Comparison of ENCODE assay signal across 9 cellular contexts in genomic region chr3:10344147-10344943, GRCh38. TPM values are rescaled to one million over a fixed set of nuclear protein-coding genes. Genes with fewer than 3 reads are reported as not detected.
DNase-seq lines count a peak whose midpoint lies in the region; ATAC-seq, FAIRE-seq and TF ChIP-seq lines count a peak whose summit lies in the region.
"Had no signal": no experiment of that assay in that cellular context is flagged by ENCODE, and none has a peak within 500 bp of the region (broad histone marks: within the 10 kb centered on the region; RNA-seq: fewer than 3 reads in every experiment).

No MANE protein-coding gene starts in this region.

- H3K4me3 Mint-ChIP-seq in activated naive CD8-positive, alpha-beta T cell treated with anti-CD3 and anti-CD28 coated beads, Interleukin-2, amount 10 ng/mL, durations not matched to agents 7 days and 5 days: no peak overlapping the region

- POLR2A ChIA-PET in BJ (lab: Charles Lee): no interaction called here
- POLR2A ChIA-PET in activated naive CD8-positive, alpha-beta T cell treated with anti-CD3 and anti-CD28 coated beads, Interleukin-2, amount 10 ng/mL, durations not matched to agents 7 days and 5 days (lab: Charles Lee): no interaction called here

- 24 to 27% methylated on average over 9 of the region's 9 CpGs for WGBS in heart right ventricle, 2 donors
- 24 to 30% (median 28%) methylated on average over 7 to 9 of the region's 9 CpGs for WGBS in spleen, 5 donors
- WGBS in lower leg skin, 2 donors: 31 to 38% methylated on average over 9 of the region's 9 CpGs

- H3K27me3 ChIP-seq in BJ (ENCODE audit: control insufficient read depth, insufficient read depth, low read length): peaks cover 3% of the 10 kb centered on the region; the same call in 1 of the 2 replicates
- peaks cover 0 to 10% (median 0%) of the 10 kb centered on the region in 7 donors for H3K27me3 ChIP-seq in heart right ventricle
- peaks cover 0 to 10% (median 0%) of the 10 kb centered on the region in 7 donors for H3K27me3 ChIP-seq in spleen (replicated peaks in 1 of 7)

- no peak overlapping the region for H3K4me3 ChIP-seq in BJ (ENCODE audit: low read depth, low read length)
- H3K4me3 ChIP-seq in heart right ventricle: no peak overlapping the region
- H3K4me3 ChIP-seq in spleen: no peak overlapping the region
- H3K4me3 ChIP-seq in lower leg skin (ENCODE audit: low read depth, poor library complexity, severe bottlenecking): no peak overlapping the region
- H3K4me3 ChIP-seq: skin epidermis had no signal

- TF ChIP-seq CTCF in BJ (IDR thresholded peaks at IDR 0.05; ENCODE audit: insufficient read depth, low read depth, low read length) (peak; percentile 96), heart right ventricle (IDR thresholded peaks at IDR 0.05) (peak; percentile 77 to 94 (median 91)), spleen (IDR thresholded peaks at IDR 0.05 in 8 of 11, conservative IDR thresholded peaks at IDR 0.05 in 3 of 11) (peak; percentile 47 to 94 (median 85)), lower leg skin (IDR thresholded peaks at IDR 0.05) (peak in 1 of 3 donors; percentile 8)

- no peaks in the 10 kb centered on the region for H3K4me1 Mint-ChIP-seq in activated naive CD8-positive, alpha-beta T cell treated with anti-CD3 and anti-CD28 coated beads, Interleukin-2, amount 10 ng/mL, durations not matched to agents 7 days and 5 days

- H3K4me1 ChIP-seq in heart right ventricle: no peaks in the 10 kb centered on the region
- H3K4me1 ChIP-seq in spleen: peaks cover 0 to 6% (median 0%) of the 10 kb centered on the region in 6 donors

- TF ChIP-seq POLR2A in H54 (IDR thresholded peaks at IDR 0.05; ENCODE audit: low read depth, low read length) (no peak), spleen (IDR thresholded peaks at IDR 0.05) (no peak), lower leg skin (IDR thresholded peaks at IDR 0.05) (no peak)

- peak; percentile 73 for ATAC-seq in SK-N-SH treated with all-trans-retinoic acid at 6 μM for 48 hours
- ATAC-seq in activated naive CD8-positive, alpha-beta T cell treated with anti-CD3 and anti-CD28 coated beads, Interleukin-2, amount 10 ng/mL, durations not matched to agents 7 days and 5 days (ENCODE audit: low read depth): no peak
- ATAC-seq in heart right ventricle: peak in 5 of 8 donors; percentile 31 to 60 (median 44)

- H3K36me3 Mint-ChIP-seq in activated naive CD8-positive, alpha-beta T cell treated with anti-CD3 and anti-CD28 coated beads, Interleukin-2, amount 10 ng/mL, durations not matched to agents 7 days and 5 days: no peaks in the 10 kb centered on the region

- intact Hi-C loops in heart right ventricle (cut with DNase I): loop anchor here (1.0 to 10.0 kb wide), 8 partner anchors 348 to 394 kb away; no protein-coding TSS in a partner anchor
- intact Hi-C loops in spleen (cut with DNase I; ENCODE audit: low total_unique reads): loop anchor here (5.0 kb wide), 1 partner anchor 393 kb away; no protein-coding TSS in a partner anchor
- intact Hi-C loops in lower leg skin (cut with DNase I; ENCODE audit: low total_unique reads): no loop called here

- H3K9me3 Mint-ChIP-seq in activated naive CD8-positive, alpha-beta T cell treated with anti-CD3 and anti-CD28 coated beads, Interleukin-2, amount 10 ng/mL, durations not matched to agents 7 days and 5 days: no peaks in the 10 kb centered on the region

- CTCF ChIA-PET in BJ (lab: Yijun Ruan, JAX): interaction anchor here (0.6 to 9.6 kb wide), 27 partner anchors 8 to 414 kb away, joined by 3 to 80 read pairs (median 4); no protein-coding TSS in a partner anchor

- no peak overlapping the region for H3K27ac ChIP-seq in heart right ventricle
- H3K27ac ChIP-seq in spleen: no peak overlapping the region
- H3K27ac ChIP-seq: skin epidermis had no signal

- no peak for DNase-seq in BJ (ENCODE audit: low read depth)
- no peak for DNase-seq in H54 (ENCODE audit: insufficient read length, low spot score)
- peak; percentile 58 for DNase-seq in activated naive CD8-positive, alpha-beta T cell treated with anti-CD3 and anti-CD28 coated beads, Interleukin-2, amount 10 ng/mL, durations not matched to agents 7 days and 5 days
- DNase-seq in heart right ventricle: peak; percentile 35 to 36
- DNase-seq in spleen: peak; percentile 74
- no peak for DNase-seq in lower leg skin (ENCODE audit: low spot score in 2 of 2)
- DNase-seq in cerebellar nuclear complex (lab: John Stamatoyannopoulos, UW): no peak

- peak; percentile 15 for FAIRE-seq in H54 (lab: Jason Lieb, UNC)

- H3K27ac Mint-ChIP-seq in activated naive CD8-positive, alpha-beta T cell treated with anti-CD3 and anti-CD28 coated beads, Interleukin-2, amount 10 ng/mL, durations not matched to agents 7 days and 5 days: no peak overlapping the region

- H3K9me3 ChIP-seq in heart right ventricle (no peaks in the 10 kb centered on the region), spleen (no peaks in the 10 kb centered on the region)

- no peaks in the 10 kb centered on the region for H3K36me3 ChIP-seq in BJ (ENCODE audit: control insufficient read depth, insufficient read depth, low read length)
- H3K36me3 ChIP-seq in heart right ventricle: no peaks in the 10 kb centered on the region
- no peaks in the 10 kb centered on the region for H3K36me3 ChIP-seq in spleen

- no peaks in the 10 kb centered on the region for H3K27me3 Mint-ChIP-seq in activated naive CD8-positive, alpha-beta T cell treated with anti-CD3 and anti-CD28 coated beads, Interleukin-2, amount 10 ng/mL, durations not matched to agents 7 days and 5 days

TF ChIP-seq in SK-N-SH treated with all-trans-retinoic acid at 6 μM for 48 hours, 23 proteins besides CTCF, POLR2A, EP300 and RAD21 (continues in another document):
- TF ChIP-seq ISL1 (CRISPR knock-in tag; IDR thresholded peaks at IDR 0.05) (no peak), POU6F1 (CRISPR knock-in tag; IDR thresholded peaks at IDR 0.05; ENCODE audit: borderline replicate concordance, low read depth) (no peak), ZNF8 (CRISPR knock-in tag; IDR thresholded peaks at IDR 0.05) (no peak), OSR1 (CRISPR knock-in tag; IDR thresholded peaks at IDR 0.05) (no peak), ZNF70 (CRISPR knock-in tag; IDR thresholded peaks at IDR 0.05) (no peak), TOX (CRISPR knock-in tag; IDR thresholded peaks at IDR 0.05; ENCODE audit: borderline replicate concordance) (no peak), SNAI2 (CRISPR knock-in tag; IDR thresholded peaks at IDR 0.05) (no peak), CSDC2 (CRISPR knock-in tag; IDR thresholded peaks at IDR 0.05) (no peak), ZFP3 (CRISPR knock-in tag; IDR thresholded peaks at IDR 0.05) (no peak), BACH2 (CRISPR knock-in tag; IDR thresholded peaks at IDR 0.05; ENCODE audit: borderline replicate concordance) (no peak), ARNTL (CRISPR knock-in tag; IDR thresholded peaks at IDR 0.05; ENCODE audit: borderline replicate concordance, low read depth) (no peak), ZFP30 (CRISPR knock-in tag; IDR thresholded peaks at IDR 0.05) (no peak), ZNF565 (CRISPR knock-in tag; conservative IDR thresholded peaks at IDR 0.05; ENCODE audit: low read depth) (no peak)
- TF ChIP-seq, protein P1, sequence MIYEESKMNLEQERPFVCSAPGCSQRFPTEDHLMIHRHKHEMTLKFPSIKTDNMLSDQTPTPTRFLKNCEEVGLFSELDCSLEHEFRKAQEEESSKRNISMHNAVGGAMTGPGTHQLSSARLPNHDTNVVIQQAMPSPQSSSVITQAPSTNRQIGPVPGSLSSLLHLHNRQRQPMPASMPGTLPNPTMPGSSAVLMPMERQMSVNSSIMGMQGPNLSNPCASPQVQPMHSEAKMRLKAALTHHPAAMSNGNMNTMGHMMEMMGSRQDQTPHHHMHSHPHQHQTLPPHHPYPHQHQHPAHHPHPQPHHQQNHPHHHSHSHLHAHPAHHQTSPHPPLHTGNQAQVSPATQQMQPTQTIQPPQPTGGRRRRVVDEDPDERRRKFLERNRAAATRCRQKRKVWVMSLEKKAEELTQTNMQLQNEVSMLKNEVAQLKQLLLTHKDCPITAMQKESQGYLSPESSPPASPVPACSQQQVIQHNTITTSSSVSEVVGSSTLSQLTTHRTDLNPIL (CRISPR knock-in tag; IDR thresholded peaks at IDR 0.05; ENCODE audit: low read depth): no peak

RNA-seq across cellular contexts. Expression of gene SEC13, which starts 23.4 kb away (rescaled TPM):
- polyA plus RNA-seq in BJ (2011; rRNA removed) (212 and 323 TPM in 2 replicates), heart right ventricle (100 to 1,000 TPM in 1 of 2 donors, 10 to 100 TPM in 1; 28.4 to 175 TPM), spleen (10 to 100 TPM; 52.1 to 78.7 (median 68.0) TPM)
- polyA minus RNA-seq in BJ (2011; rRNA and poly(A)+ RNA removed): 268 and 373 TPM in 2 replicates
- 10 to 100 TPM; 71.6 to 74.2 TPM for total RNA-seq in activated naive CD8-positive, alpha-beta T cell treated with anti-CD3 and anti-CD28 coated beads, Interleukin-2, amount 10 ng/mL, durations not matched to agents 7 days and 5 days
- total RNA-seq in heart right ventricle (10 to 100 TPM; 48.0 to 69.6 (median 52.4) TPM), spleen (100 to 1,000 TPM in 1 of 7 donors, 10 to 100 TPM in 6; 61.6 to 115 (median 71.2) TPM), lower leg skin (100 to 1,000 TPM in 1 of 4 donors, 10 to 100 TPM in 3; 73.7 to 105 (median 93.0) TPM)

RNA-seq across cellular contexts. Expression of gene GHRL, which starts 51.6 kb away (rescaled TPM):
- polyA plus RNA-seq in BJ (2011; rRNA removed) (not detected in 2 replicates), heart right ventricle (under 1 TPM; 0.12 to 0.88 TPM), spleen (1 to 10 TPM; 3.6 to 6.6 (median 5.0) TPM)
- 0.24 TPM in 1 of 2 replicates, not detected in the other for polyA minus RNA-seq in BJ (2011; rRNA and poly(A)+ RNA removed)
- total RNA-seq in activated naive CD8-positive, alpha-beta T cell treated with anti-CD3 and anti-CD28 coated beads, Interleukin-2, amount 10 ng/mL, durations not matched to agents 7 days and 5 days: under 1 TPM; 0.53 to 0.94 TPM
- total RNA-seq in heart right ventricle (1 to 10 TPM in 1 of 10 donors, under 1 TPM in 6, not detected in 3; 0.32 to 1.0 (median 0.81) TPM), spleen (1 to 10 TPM; 1.1 to 8.0 (median 3.8) TPM), lower leg skin (not detected)

Comparison
In these comparisons a context has a peak if more than half of its experiments do, and no peak if none do; other contexts are left out.
1. DNase-seq: peak in activated naive CD8-positive, alpha-beta T cell treated with anti-CD3 and anti-CD28 coated beads, Interleukin-2, amount 10 ng/mL, durations not matched to agents 7 days and 5 days (single experiment), heart right ventricle (2 of 2) and spleen (single experiment); none in BJ (single experiment), H54 (single experiment), lower leg skin (0 of 2) and cerebellar nuclear complex (0 of 2).